ENCODE assay signal across 12 cellular contexts in the genomic region with DNA sequence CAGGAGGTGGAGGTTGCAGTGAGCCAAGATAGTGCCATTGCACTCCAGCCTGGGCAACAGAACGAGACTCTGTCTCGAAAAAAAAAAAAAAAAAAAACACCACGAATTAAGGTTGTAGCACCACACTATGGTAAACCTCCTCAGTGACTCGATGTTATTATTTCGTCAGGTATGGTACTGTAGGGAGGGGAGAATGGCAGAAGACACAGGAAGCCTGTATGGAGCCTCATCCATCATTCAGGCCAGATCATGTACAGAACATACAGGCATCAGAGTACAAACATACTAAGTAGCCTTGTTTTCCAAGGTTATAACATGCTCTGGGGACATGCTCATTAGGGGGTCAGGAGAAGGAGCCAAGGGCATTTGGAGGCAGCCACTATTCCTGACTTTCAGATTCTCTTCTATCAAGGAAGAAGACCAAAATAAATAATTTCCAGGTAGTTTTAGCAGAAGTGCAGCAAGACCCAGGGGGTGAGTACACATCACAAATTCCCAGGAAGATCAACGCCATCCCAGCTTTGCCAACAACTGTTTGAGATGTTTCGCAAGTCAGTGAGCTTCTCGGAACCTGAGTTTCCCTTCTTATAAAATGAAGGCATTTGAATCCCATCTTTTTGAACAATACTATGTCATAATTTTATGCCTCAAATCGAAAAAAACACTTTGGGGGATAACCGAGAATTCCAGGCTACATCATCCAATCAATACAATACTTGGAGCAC.
DNase-seq lines count a peak whose midpoint lies in the region; ATAC-seq and TF ChIP-seq lines count a peak whose summit lies in the region.
"Had no signal": no experiment of that assay in that cellular context is flagged by ENCODE, and none has a peak within 500 bp of the region (broad histone marks: within the 10 kb centered on the region; RNA-seq: fewer than 3 reads in every experiment).

No MANE protein-coding gene starts in this region.

- H3K36me3 Mint-ChIP-seq in CD4-positive, CD25-positive, alpha-beta regulatory T cell, result peaks cover 23% of the 10 kb centered on the region
- H3K36me3 Mint-ChIP-seq in naive thymus-derived CD4-positive, alpha-beta T cell, result peaks cover 3 to 24% (median 5%) of the 10 kb centered on the region in 5 donors
- peaks cover 43% of the 10 kb centered on the region for H3K36me3 Mint-ChIP-seq in nephron progenitor cell (ENCODE audit: low read depth)

- in situ Hi-C loops in brain microvascular endothelial cell (cut with HindIII; ENCODE audit: low pct_ligation_motif_present, low sequenced_read_pairs), result no loop called here

- peak overlapping the region; percentile 90 to 98 (median 91) for H3K27ac Mint-ChIP-seq in CD4-positive, CD25-positive, alpha-beta regulatory T cell
- H3K27ac Mint-ChIP-seq in naive thymus-derived CD4-positive, alpha-beta T cell, result peak overlapping the region in 8 of 9 donors; percentile 38 to 90 (median 78)
- no peak overlapping the region for H3K27ac Mint-ChIP-seq in nephron progenitor cell
- H3K27ac Mint-ChIP-seq: memory B cell had no signal

- peak overlapping the region; percentile 44 for H3K27ac ChIP-seq in CD4-positive, CD25-positive, alpha-beta regulatory T cell (ENCODE audit: insufficient read depth, low read length, poor library complexity, severe bottlenecking)
- H3K27ac ChIP-seq in brain microvascular endothelial cell (peak overlapping the region; percentile 93), aorta (ENCODE audit: low read depth in 1 of 2, low read length in 2 of 2) (no peak overlapping the region)
- no peak overlapping the region for H3K27ac ChIP-seq in naive thymus-derived CD4-positive, alpha-beta T cell (ENCODE audit: low read depth, low read length)
- H3K27ac ChIP-seq: gastrocnemius medialis had no signal

- H3K4me3 Mint-ChIP-seq in CD4-positive, CD25-positive, alpha-beta regulatory T cell, result peak overlapping the region in 3 of 4 donors; percentile 17 to 65 (median 64)
- peak overlapping the region in 2 of 10 donors; percentile 15 to 33 for H3K4me3 Mint-ChIP-seq in naive thymus-derived CD4-positive, alpha-beta T cell
- no peak overlapping the region for H3K4me3 Mint-ChIP-seq in nephron progenitor cell
- H3K4me3 Mint-ChIP-seq: memory B cell had no signal

- POLR2A ChIA-PET in naive thymus-derived CD4-positive, alpha-beta T cell (lab: Charles Lee), result interaction anchor here (0.7 to 1.5 kb wide), 5 partner anchors 10 to 183 kb away, joined by 3 to 4 read pairs (median 3); no protein-coding TSS in a partner anchor

- no peaks in the 10 kb centered on the region for H3K27me3 Mint-ChIP-seq in CD4-positive, CD25-positive, alpha-beta regulatory T cell
- peaks cover 0 to 12% (median 0%) of the 10 kb centered on the region in 5 donors for H3K27me3 Mint-ChIP-seq in naive thymus-derived CD4-positive, alpha-beta T cell
- H3K27me3 Mint-ChIP-seq in nephron progenitor cell (ENCODE audit: low read depth, poor library complexity), result peaks cover 10% of the 10 kb centered on the region

- no peak for ATAC-seq in CD4-positive, CD25-positive, alpha-beta regulatory T cell (ENCODE audit: low read depth in 2 of 2)
- no peak for ATAC-seq in naive thymus-derived CD4-positive, alpha-beta T cell
- ATAC-seq in GM21367 (IDR thresholded peaks at IDR 0.05; ENCODE audit: unreplicated experiment) (no peak), aorta (ENCODE audit: low FRiP score) (no peak)

- CTCF ChIA-PET in naive thymus-derived CD4-positive, alpha-beta T cell (lab: Charles Lee), result interaction anchor here (1.0 to 2.4 kb wide), 2 partner anchors 8 to 63 kb away, joined by 3 to 6 read pairs; no protein-coding TSS in a partner anchor

- H3K36me3 ChIP-seq in CD4-positive, CD25-positive, alpha-beta regulatory T cell (ENCODE audit: control insufficient read depth, insufficient read depth, low read length), result peaks cover 4% of the 10 kb centered on the region
- H3K36me3 ChIP-seq in brain microvascular endothelial cell (replicated peaks) (no peaks in the 10 kb centered on the region), aorta (ENCODE audit: control insufficient read depth in 1 of 2, insufficient read depth in 2 of 2, low read length in 1 of 2) (no peaks in the 10 kb centered on the region)
- H3K36me3 ChIP-seq in naive thymus-derived CD4-positive, alpha-beta T cell (ENCODE audit: control insufficient read depth in 2 of 3, insufficient read depth in 3 of 3, low read length in 3 of 3), result no peaks in the 10 kb centered on the region
- H3K36me3 ChIP-seq: gastrocnemius medialis had no signal

- peaks cover 36 to 82% (median 49%) of the 10 kb centered on the region in 4 donors for H3K4me1 Mint-ChIP-seq in CD4-positive, CD25-positive, alpha-beta regulatory T cell
- peaks cover 27 to 83% (median 50%) of the 10 kb centered on the region in 7 donors for H3K4me1 Mint-ChIP-seq in naive thymus-derived CD4-positive, alpha-beta T cell
- peaks cover 36% of the 10 kb centered on the region for H3K4me1 Mint-ChIP-seq in nephron progenitor cell

- H3K4me1 ChIP-seq in CD4-positive, CD25-positive, alpha-beta regulatory T cell (ENCODE audit: control insufficient read depth, insufficient read depth, low read length, poor library complexity, severe bottlenecking), result peaks cover 37% of the 10 kb centered on the region
- H3K4me1 ChIP-seq in naive thymus-derived CD4-positive, alpha-beta T cell (ENCODE audit: control insufficient read depth in 2 of 2, insufficient read depth in 2 of 2, low read length in 2 of 2), result peaks cover 11 to 23% of the 10 kb centered on the region in 2 donors
- peaks cover 0 to under 1% of the 10 kb centered on the region in 2 donors for H3K4me1 ChIP-seq in aorta (ENCODE audit: control insufficient read depth in 1 of 2, insufficient read depth in 2 of 2, low read length in 2 of 2)

- H3K27me3 ChIP-seq in CD4-positive, CD25-positive, alpha-beta regulatory T cell (ENCODE audit: control insufficient read depth, insufficient read depth, low read length), result no peaks in the 10 kb centered on the region
- H3K27me3 ChIP-seq in brain microvascular endothelial cell (replicated peaks) (no peaks in the 10 kb centered on the region), aorta (ENCODE audit: control insufficient read depth in 1 of 2, insufficient read depth in 2 of 2, low read length in 1 of 2) (no peaks in the 10 kb centered on the region)
- no peaks in the 10 kb centered on the region for H3K27me3 ChIP-seq in naive thymus-derived CD4-positive, alpha-beta T cell (ENCODE audit: control insufficient read depth in 2 of 2, insufficient read depth in 2 of 2, low read length in 2 of 2)
- H3K27me3 ChIP-seq: gastrocnemius medialis had no signal

- DNase-seq in CD4-positive, CD25-positive, alpha-beta regulatory T cell, result peak in 1 of 3 donors; percentile 41
- DNase-seq in LHCN-M2 (ENCODE audit: low read depth) (peak; percentile 87), brain microvascular endothelial cell (peak; percentile 63), aorta (no peak), nephron progenitor cell (no peak), KG1 (lab: John Stamatoyannopoulos, UW) (no peak)
- DNase-seq in naive thymus-derived CD4-positive, alpha-beta T cell, result no peak
- DNase-seq: gastrocnemius medialis, NCI-H510A treated with DMSO at 0.1 percent for 48 hours, T-helper 9 cell had no signal

- WGBS in aorta, 2 donors, result 86 to 91% methylated on average over 10 of the region's 10 CpGs

- H3K9me3 Mint-ChIP-seq in CD4-positive, CD25-positive, alpha-beta regulatory T cell, result peaks cover 2 to 17% (median 7%) of the 10 kb centered on the region in 7 donors
- H3K9me3 Mint-ChIP-seq in naive thymus-derived CD4-positive, alpha-beta T cell, result peaks cover 0 to 11% (median 0%) of the 10 kb centered on the region in 11 donors
- H3K9me3 Mint-ChIP-seq in nephron progenitor cell, result no peaks in the 10 kb centered on the region

- TF ChIP-seq CTCF in brain microvascular endothelial cell (IDR thresholded peaks at IDR 0.05; ENCODE audit: low read depth, low read length, missing control alignments) (no peak), nephron progenitor cell (IDR thresholded peaks at IDR 0.05) (no peak)

- intact Hi-C loops in naive thymus-derived CD4-positive, alpha-beta T cell (cut with micrococcal nuclease), result loop anchor here in 1 of 2 donors (1.0 kb wide), 1 partner anchor 7 kb away; no protein-coding TSS in a partner anchor
- intact Hi-C loops in aorta (cut with DNase I), result loop anchor here (5.0 to 10.0 kb wide), 2 partner anchors 34 to 379 kb away; no protein-coding TSS in a partner anchor

- no peak overlapping the region for H3K4me3 ChIP-seq in CD4-positive, CD25-positive, alpha-beta regulatory T cell (ENCODE audit: low read depth, low read length)
- H3K4me3 ChIP-seq in brain microvascular endothelial cell (ENCODE audit: low read depth, low read length), result peak overlapping the region; percentile 15
- no peak overlapping the region for H3K4me3 ChIP-seq in naive thymus-derived CD4-positive, alpha-beta T cell (ENCODE audit: low read length)
- H3K4me3 ChIP-seq in aorta (ENCODE audit: low read length in 2 of 2), result no peak overlapping the region
- H3K4me3 ChIP-seq: gastrocnemius medialis had no signal

- peaks cover 10 to 14% of the 10 kb centered on the region in 2 experiments for H3K9me3 ChIP-seq in CD4-positive, CD25-positive, alpha-beta regulatory T cell (ENCODE audit: control insufficient read depth in 2 of 2, low read length in 2 of 2)
- H3K9me3 ChIP-seq in naive thymus-derived CD4-positive, alpha-beta T cell (ENCODE audit: control insufficient read depth in 2 of 3, low read length in 3 of 3), result no peaks in the 10 kb centered on the region
- H3K9me3 ChIP-seq in aorta (ENCODE audit: control insufficient read depth, low read length), result no peaks in the 10 kb centered on the region
- H3K9me3 ChIP-seq: gastrocnemius medialis had no signal

Comparison
In these comparisons a context has a peak if more than half of its experiments do, and no peak if none do; other contexts are left out.
1. DNase-seq: peak in LHCN-M2 (single experiment) and brain microvascular endothelial cell (single experiment); none in naive thymus-derived CD4-positive, alpha-beta T cell (0 of 9), aorta (0 of 2), nephron progenitor cell (single experiment) and KG1 (single experiment).
2. H3K27ac ChIP-seq: peak in CD4-positive, CD25-positive, alpha-beta regulatory T cell (single experiment) and brain microvascular endothelial cell (single experiment); none in naive thymus-derived CD4-positive, alpha-beta T cell (single experiment) and aorta (0 of 2).